36 cellular contexts compared by ENCODE assay signal in the genomic region with DNA sequence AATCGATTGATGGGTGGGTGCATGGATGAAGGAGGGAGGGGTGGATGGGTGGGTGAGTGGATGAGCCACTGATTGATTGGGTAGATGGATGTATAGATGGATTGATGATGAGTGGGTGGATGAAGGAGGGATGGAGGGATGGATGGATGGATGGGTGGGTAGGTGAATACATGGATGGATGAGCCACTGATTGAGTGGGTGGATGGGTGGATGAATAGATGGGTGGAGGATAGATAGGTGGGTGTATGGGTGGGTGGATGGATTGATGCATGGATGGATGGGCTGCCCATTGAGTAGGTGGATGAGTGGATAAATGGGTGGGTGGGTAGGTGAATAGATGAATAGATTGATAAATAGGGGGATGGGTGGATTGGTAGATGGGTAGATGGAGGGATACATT. TPM values are rescaled to one million over a fixed set of nuclear protein-coding genes. Genes with fewer than 3 reads are reported as not detected.
"Had no signal": no experiment of that assay in that cellular context is flagged by ENCODE, and none has a peak within 500 bp of the region (broad histone marks: within the 10 kb centered on the region; RNA-seq: fewer than 3 reads in every experiment).

No MANE protein-coding gene starts in this region.

- H3K4me3 Mint-ChIP-seq: naive thymus-derived CD4-positive, alpha-beta T cell; natural killer cell; nephron; neural progenitor cell; stimulated activated effector memory CD8-positive, alpha-beta T cell treated with anti-CD3 and anti-CD28 coated beads, Interleukin-12 subunit alpha, Interleukin-12 subunit beta, amount 100 ng/mL, for 72 hours; stimulated activated naive CD8-positive, alpha-beta T cell treated with anti-CD3 and anti-CD28 coated beads, Interleukin-15, amount 100 ng/mL, for 72 hours; type B pancreatic cell had no signal

- H3K4me1 Mint-ChIP-seq: naive thymus-derived CD4-positive, alpha-beta T cell; natural killer cell; stimulated activated effector memory CD8-positive, alpha-beta T cell treated with anti-CD3 and anti-CD28 coated beads, Interleukin-12 subunit alpha, Interleukin-12 subunit beta, amount 100 ng/mL, for 72 hours; stimulated activated naive CD8-positive, alpha-beta T cell treated with anti-CD3 and anti-CD28 coated beads, Interleukin-15, amount 100 ng/mL, for 72 hours had no signal

- H3K9ac ChIP-seq: neural progenitor cell, parathyroid adenoma had no signal

- H3K27me3 Mint-ChIP-seq: naive thymus-derived CD4-positive, alpha-beta T cell; stimulated activated naive CD8-positive, alpha-beta T cell treated with anti-CD3 and anti-CD28 coated beads, Interleukin-15, amount 100 ng/mL, for 72 hours; type B pancreatic cell had no signal

- H2AFZ ChIP-seq: neural progenitor cell, parathyroid adenoma had no signal

- DNase-seq: naive thymus-derived CD4-positive, alpha-beta T cell; natural killer cell; nucleus accumbens; ovary; psoas muscle; right cardiac atrium; stimulated activated CD4-positive, alpha-beta T cell treated with anti-CD3 and anti-CD28 coated beads, Interleukin-12 subunit alpha, Interleukin-12 subunit beta, amount 100 ng/mL, for 4 hours; stimulated activated CD4-positive, alpha-beta T cell treated with anti-CD3 and anti-CD28 coated beads, Interleukin-2, amount 100 ng/mL, for 24 hours; stimulated activated CD4-positive, alpha-beta T cell treated with anti-CD3 and anti-CD28 coated beads, Interleukin-2, amount 100 ng/mL, for 48 hours; stimulated activated CD4-positive, alpha-beta T cell treated with anti-CD3 and anti-CD28 coated beads, Interleukin-4, amount 100 ng/mL, for 24 hours; stimulated activated naive CD4-positive, alpha-beta T cell; stimulated activated naive CD8-positive, alpha-beta T cell treated with anti-CD3 and anti-CD28 coated beads, Interleukin-15, amount 100 ng/mL, for 72 hours; stimulated activated naive CD8-positive, alpha-beta T cell treated with anti-CD3 and anti-CD28 coated beads, Interleukin-15, Interleukin-2, amounts not matched to agents 100 U/mL and 50 U/mL, for 24 hours; substantia nigra; testis; tibial artery; transverse colon; upper lobe of right lung had no signal

- H3K27ac ChIP-seq: neural progenitor cell, neutrophil, ovary, parathyroid adenoma, psoas muscle, skin epidermis, spleen, suprapubic skin, testis, tibial artery, transverse colon, upper lobe of right lung, vagina had no signal

- H3K36me3 ChIP-seq: neural progenitor cell, neutrophil, ovary, spleen, suprapubic skin, tibial artery, transverse colon, vagina had no signal

- H3K4me3 ChIP-seq: neural progenitor cell, ovary, psoas muscle, skin epidermis, smooth muscle cell, spleen, suprapubic skin, testis, tibial artery, transverse colon, upper lobe of right lung, vagina had no signal

- H3K4me2 ChIP-seq: neural progenitor cell, smooth muscle cell had no signal

- H3K9me3 ChIP-seq: neutrophil, ovary, psoas muscle, spleen, suprapubic skin, testis, tibial artery, transverse colon, upper lobe of right lung, vagina had no signal

- H3K27ac Mint-ChIP-seq: natural killer cell; nephron; neural progenitor cell; progenitor cell of endocrine pancreas; stimulated activated effector memory CD8-positive, alpha-beta T cell treated with anti-CD3 and anti-CD28 coated beads, Interleukin-12 subunit alpha, Interleukin-12 subunit beta, amount 100 ng/mL, for 72 hours; stimulated activated naive CD8-positive, alpha-beta T cell treated with anti-CD3 and anti-CD28 coated beads, Interleukin-15, amount 100 ng/mL, for 72 hours; type B pancreatic cell had no signal

- ATAC-seq: naive thymus-derived CD4-positive, alpha-beta T cell; natural killer cell; psoas muscle; right cardiac atrium; sciatic nerve; stimulated activated effector memory CD8-positive, alpha-beta T cell treated with anti-CD3 and anti-CD28 coated beads, Interleukin-12 subunit alpha, Interleukin-12 subunit beta, amount 100 ng/mL, for 72 hours; stimulated activated naive CD8-positive, alpha-beta T cell treated with anti-CD3 and anti-CD28 coated beads, Interleukin-15, amount 100 ng/mL, for 72 hours; stimulated activated naive CD8-positive, alpha-beta T cell treated with anti-CD3 and anti-CD28 coated beads, Interleukin-15, Interleukin-2, amounts not matched to agents 100 U/mL and 50 U/mL, for 24 hours; upper lobe of right lung had no signal

- H3K9me3 Mint-ChIP-seq: natural killer cell; nephron; neural progenitor cell; stimulated activated effector memory CD8-positive, alpha-beta T cell treated with anti-CD3 and anti-CD28 coated beads, Interleukin-12 subunit alpha, Interleukin-12 subunit beta, amount 100 ng/mL, for 72 hours; type B pancreatic cell had no signal

- H3K27me3 ChIP-seq: neural progenitor cell, neutrophil, ovary, suprapubic skin, testis, transverse colon, upper lobe of right lung, vagina had no signal

- H3K79me2 ChIP-seq: parathyroid adenoma had no signal

- H3K36me3 Mint-ChIP-seq: naive thymus-derived CD4-positive, alpha-beta T cell; natural killer cell; neural progenitor cell; stimulated activated effector memory CD8-positive, alpha-beta T cell treated with anti-CD3 and anti-CD28 coated beads, Interleukin-12 subunit alpha, Interleukin-12 subunit beta, amount 100 ng/mL, for 72 hours; type B pancreatic cell had no signal

- H3K4me1 ChIP-seq: neural progenitor cell, parathyroid adenoma had no signal

RNA-seq across cellular contexts. Expression of gene MLPH, which starts 30.9 kb away (rescaled TPM):
- total RNA-seq: naive thymus-derived CD4-positive, alpha-beta T cell; natural killer cell had no signal
- polyA plus RNA-seq: naive thymus-derived CD4-positive, alpha-beta T cell; neural cell had no signal

RNA-seq across cellular contexts. Expression of gene PRLH, which starts 48.4 kb away (rescaled TPM):
- total RNA-seq: naive thymus-derived CD4-positive, alpha-beta T cell; natural killer cell; osteoblast; ovary; progenitor cell of endocrine pancreas; psoas muscle; renal cortical epithelial cell; right cardiac atrium; sciatic nerve; smooth muscle cell; spleen; suprapubic skin; testis; transverse colon; upper lobe of right lung; urinary bladder; vagina had no signal
- polyA plus RNA-seq: naive thymus-derived CD4-positive, alpha-beta T cell; neural cell; ovary; psoas muscle; right cardiac atrium; smooth muscle cell; spleen; thymus; urinary bladder had no signal
